Comparison of ENCODE assay signal across 20 cellular contexts in the genomic region with DNA sequence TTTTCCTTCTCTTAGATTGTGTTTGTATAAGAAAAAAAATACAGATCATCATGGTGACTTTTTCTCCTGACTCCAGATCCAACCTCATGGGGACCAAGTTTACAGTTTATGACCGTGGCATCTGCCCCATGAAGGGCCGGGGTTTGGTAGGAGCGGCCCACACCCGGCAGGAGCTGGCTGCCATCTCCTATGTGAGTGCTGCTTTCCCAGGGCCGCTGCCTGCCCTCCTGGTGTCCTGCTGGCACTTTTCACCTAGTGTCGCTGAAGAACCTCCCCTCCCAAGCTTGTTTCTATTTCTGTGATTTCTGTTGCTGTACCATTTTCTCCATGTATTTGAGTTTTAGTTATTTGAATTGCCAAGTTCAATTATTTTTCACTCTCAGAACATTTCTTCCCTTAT. TPM values are rescaled to one million over a fixed set of nuclear protein-coding genes. Genes with fewer than 3 reads are reported as not detected.
"Had no signal": no experiment of that assay in that cellular context is flagged by ENCODE, and none has a peak within 500 bp of the region (broad histone marks: within the 10 kb centered on the region; RNA-seq: fewer than 3 reads in every experiment).

No MANE protein-coding gene starts in this region.

- H3K9me3 ChIP-seq: prostate gland, right atrium auricular region, suprapubic skin had no signal

- H3K27me3 ChIP-seq: right atrium auricular region, suprapubic skin had no signal

- H3K27me3 Mint-ChIP-seq: naive thymus-derived CD4-positive, alpha-beta T cell; stimulated activated memory B cell treated with anti-CD40 and anti-IgM and Interleukin-4, amounts not matched to agents 10 μg/mL and 1 μg/mL and 100 μg/mL, for 72 hours had no signal

- H3K4me3 ChIP-seq: coronary artery, prostate gland, right atrium auricular region, suprapubic skin had no signal

- H3K9me3 Mint-ChIP-seq: immature natural killer cell; naive thymus-derived CD4-positive, alpha-beta T cell; nephron; stimulated activated memory B cell treated with anti-CD40 and anti-IgM and Interleukin-4, amounts not matched to agents 10 μg/mL and 1 μg/mL and 100 μg/mL, for 72 hours had no signal

- H3K4me3 Mint-ChIP-seq: immature natural killer cell; naive thymus-derived CD4-positive, alpha-beta T cell; nephron; stimulated activated memory B cell treated with anti-CD40 and anti-IgM and Interleukin-4, amounts not matched to agents 10 μg/mL and 1 μg/mL and 100 μg/mL, for 72 hours had no signal

- H3K27ac ChIP-seq: coronary artery, prostate gland, right atrium auricular region, suprapubic skin had no signal

- DNase-seq: dermis blood vessel endothelial cell; effector memory CD4-positive, alpha-beta T cell; hypothalamus; immature natural killer cell; islet precursor cell; kidney glomerular epithelial cell; mesenchymal stem cell; midbrain; naive thymus-derived CD4-positive, alpha-beta T cell; nucleus accumbens; stimulated activated CD4-positive, alpha-beta T cell treated with anti-CD3 and anti-CD28 coated beads, Interleukin-4, amount 100 ng/mL, for 4 hours; stimulated activated naive CD8-positive, alpha-beta T cell treated with anti-CD3 and anti-CD28 coated beads, Interleukin-15, Interleukin-2, amounts not matched to agents 100 U/mL and 50 U/mL, for 24 hours; trophoblast cell had no signal

- ATAC-seq: naive thymus-derived CD4-positive, alpha-beta T cell; sciatic nerve; stimulated activated memory B cell treated with anti-CD40 and anti-IgM and Interleukin-4, amounts not matched to agents 10 μg/mL and 1 μg/mL and 100 μg/mL, for 72 hours; stimulated activated naive CD8-positive, alpha-beta T cell treated with anti-CD3 and anti-CD28 coated beads, Interleukin-15, Interleukin-2, amounts not matched to agents 100 U/mL and 50 U/mL, for 24 hours had no signal

- H3K4me1 ChIP-seq: prostate gland, right atrium auricular region, suprapubic skin had no signal

- H3K27ac Mint-ChIP-seq: immature natural killer cell; nephron; stimulated activated memory B cell treated with anti-CD40 and anti-IgM and Interleukin-4, amounts not matched to agents 10 μg/mL and 1 μg/mL and 100 μg/mL, for 72 hours had no signal

- H3K4me1 Mint-ChIP-seq: immature natural killer cell; naive thymus-derived CD4-positive, alpha-beta T cell; nephron; stimulated activated memory B cell treated with anti-CD40 and anti-IgM and Interleukin-4, amounts not matched to agents 10 μg/mL and 1 μg/mL and 100 μg/mL, for 72 hours had no signal

RNA-seq across cellular contexts. Expression of a gene that starts 24.8 kb away (rescaled TPM):
- polyA plus RNA-seq: immature natural killer cell; naive thymus-derived CD4-positive, alpha-beta T cell had no signal

RNA-seq across cellular contexts. Expression of a gene that starts 57.4 kb away (rescaled TPM):
- polyA plus RNA-seq: naive thymus-derived CD4-positive, alpha-beta T cell had no signal
